8 cellular contexts compared by ENCODE assay signal in the genomic region with DNA sequence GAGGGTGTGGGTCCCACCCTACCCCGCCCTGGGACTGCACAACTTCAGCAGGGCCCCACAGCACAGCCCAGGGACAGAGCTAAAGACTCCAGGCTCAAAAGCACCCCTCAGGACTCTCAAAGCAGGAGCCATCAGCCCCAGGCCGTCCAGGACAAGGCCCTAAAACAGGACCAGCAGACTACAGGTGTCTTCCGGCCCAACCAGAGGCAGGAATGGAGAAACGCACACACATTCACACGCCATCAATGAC. TPM values are rescaled to one million over a fixed set of nuclear protein-coding genes. Genes with fewer than 3 reads are reported as not detected.
DNase-seq lines count a peak whose midpoint lies in the region; ATAC-seq, FAIRE-seq and TF ChIP-seq lines count a peak whose summit lies in the region.

No MANE protein-coding gene starts in this region.

- FAIRE-seq in HTR-8/SVneo (lab: Jason Lieb, UNC) (no peak), GM19239 (lab: Jason Lieb, UNC) (no peak)

- no peaks in the 10 kb centered on the region for H3K36me3 ChIP-seq in breast epithelium
- no peaks in the 10 kb centered on the region for H3K36me3 ChIP-seq in uterus

- intact Hi-C loops in breast epithelium (cut with DNase I; ENCODE audit: low total_unique reads) (no loop called here), uterus (cut with DNase I; ENCODE audit: low total_unique reads) (no loop called here)

- H3K4me3 ChIP-seq in GM12865 (ENCODE audit: low read depth, low read length) (peak overlapping the region; percentile 85), breast epithelium (peak overlapping the region; percentile 57 to 85 (median 57)), uterus (peak overlapping the region; percentile 66 to 88)

- peak overlapping the region; percentile 89 for H3K4me3 Mint-ChIP-seq in memory B cell

- no peaks in the 10 kb centered on the region for H3K27me3 Mint-ChIP-seq in memory B cell

- DNase-seq in GM12865 (ENCODE audit: low read depth) (no peak), HTR-8/SVneo (ENCODE audit: insufficient read length, low spot score) (peak; percentile 24), breast epithelium (ENCODE audit: low spot score in 2 of 2) (no peak), memory B cell (ENCODE audit: low spot score in 2 of 2) (no peak), uterus (no peak), AG08396 (ENCODE audit: low spot score) (no peak), GM19239 (ENCODE audit: insufficient read length, low spot score) (no peak)
- no peak for DNase-seq in stimulated activated CD4-positive, alpha-beta T cell treated with anti-CD3 and anti-CD28 coated beads, Interleukin-15, amount 100 ng/mL, for 24 hours

- no peaks in the 10 kb centered on the region for H3K9me3 Mint-ChIP-seq in memory B cell

- TF ChIP-seq CTCF in GM12865 (IDR thresholded peaks at IDR 0.05; ENCODE audit: insufficient read depth, low read depth, low read length, missing control alignments) (no peak), breast epithelium (IDR thresholded peaks at IDR 0.05) (no peak), uterus (IDR thresholded peaks at IDR 0.05) (no peak)

- TF ChIP-seq POLR2A in breast epithelium (IDR thresholded peaks at IDR 0.05) (no peak), uterus (IDR thresholded peaks at IDR 0.05) (no peak)

- H3K27ac ChIP-seq in breast epithelium (peak overlapping the region; percentile 96 to 99), uterus (peak overlapping the region; percentile 95 to 99)

- H3K27me3 ChIP-seq in breast epithelium (no peaks in the 10 kb centered on the region), uterus (no peaks in the 10 kb centered on the region)

- no peaks in the 10 kb centered on the region for H3K9me3 ChIP-seq in breast epithelium
- no peaks in the 10 kb centered on the region for H3K9me3 ChIP-seq in uterus

- H3K27ac Mint-ChIP-seq in memory B cell = peak overlapping the region; percentile 95

- peaks cover 8 to 14% of the 10 kb centered on the region in 2 donors for H3K4me1 ChIP-seq in breast epithelium
- H3K4me1 ChIP-seq in uterus = peaks cover 8 to 14% of the 10 kb centered on the region in 2 donors

- peaks cover 32% of the 10 kb centered on the region for H3K4me1 Mint-ChIP-seq in memory B cell

- no peak for ATAC-seq in memory B cell (ENCODE audit: low read depth)

- H3K36me3 Mint-ChIP-seq in memory B cell = peaks cover 10% of the 10 kb centered on the region

RNA-seq across cellular contexts. Expression of a gene that starts 26.1 kb away (rescaled TPM):
- total RNA-seq in breast epithelium (1 to 10 TPM; 8.2 to 8.6 (median 8.2) TPM), uterus (10 to 100 TPM in 1 of 4 donors, 1 to 10 TPM in 3; 5.3 to 11.5 (median 7.5) TPM)

RNA-seq across cellular contexts. Expression of a gene that starts 31.4 kb away (rescaled TPM):
- 10 to 100 TPM; 65.6 to 90.1 (median 77.0) TPM for total RNA-seq in breast epithelium
- total RNA-seq in uterus = 100 to 1,000 TPM in 1 of 4 donors, 10 to 100 TPM in 3; 52.4 to 210 (median 72.8) TPM

RNA-seq across cellular contexts. Expression of a gene that starts 32.5 kb away (rescaled TPM):
- total RNA-seq in breast epithelium = 100 to 1,000 TPM; 270 to 343 (median 333) TPM
- total RNA-seq in uterus = 100 to 1,000 TPM in 3 of 4 donors, 10 to 100 TPM in 1; 94.8 to 195 (median 141) TPM

RNA-seq across cellular contexts. Expression of a gene that starts 32.7 kb away (rescaled TPM):
- total RNA-seq in breast epithelium = 10 to 100 TPM; 12.5 to 14.7 (median 13.9) TPM
- 10 to 100 TPM in 2 of 4 donors, 1 to 10 TPM in 2; 2.6 to 11.1 (median 7.8) TPM for total RNA-seq in uterus

RNA-seq across cellular contexts. Expression of a gene that starts 42.7 kb away (rescaled TPM):
- total RNA-seq in breast epithelium = 100 to 1,000 TPM in 2 of 3 donors, 10 to 100 TPM in 1; 60.2 to 182 (median 148) TPM
- total RNA-seq in uterus = 100 to 1,000 TPM in 1 of 4 donors, 10 to 100 TPM in 3; 23.5 to 133 (median 60.9) TPM
